In genomic region chr19:2944403-2944774, GRCh38 we compare ENCODE assay signal across 1 cellular context.
TF ChIP-seq lines count a peak whose summit lies in the region.

No MANE protein-coding gene starts in this region.

TF ChIP-seq in K562, 482 proteins besides CTCF, POLR2A, EP300 and RAD21 (continues in another document):
- TF ChIP-seq PHF20 (IDR thresholded peaks at IDR 0.05; ENCODE audit: partially characterized antibody) (peak; percentile 69), ZNF224 (CRISPR knock-in tag; IDR thresholded peaks at IDR 0.05) (no peak), SUPT5H (IDR thresholded peaks at IDR 0.05) (no peak), TCF3 (CRISPR knock-in tag; IDR thresholded peaks at IDR 0.05) (0 out of 2 replicates have a peak, but pooled peaks have one; percentile 6), ZNF583 (CRISPR knock-in tag; IDR thresholded peaks at IDR 0.05) (no peak), FOXK1 (CRISPR knock-in tag; IDR thresholded peaks at IDR 0.05; ENCODE audit: borderline replicate concordance) (no peak), PRMT5 (CRISPR knock-in tag; IDR thresholded peaks at IDR 0.05) (no peak), ZKSCAN3 (CRISPR knock-in tag; IDR thresholded peaks at IDR 0.05) (no peak), HDAC3 (IDR thresholded peaks at IDR 0.05; ENCODE audit: borderline replicate concordance, partially characterized antibody) (no peak), CCAR2 (IDR thresholded peaks at IDR 0.05; ENCODE audit: low read depth, low read length) (no peak), MAZ (CRISPR knock-in tag; conservative IDR thresholded peaks at IDR 0.05 in 1 of 2, IDR thresholded peaks at IDR 0.05 in 1 of 2) (no peak), ZNF3 (CRISPR knock-in tag; IDR thresholded peaks at IDR 0.05) (no peak), NR4A1 (CRISPR knock-in tag; IDR thresholded peaks at IDR 0.05) (no peak), NR4A1 (tag; IDR thresholded peaks at IDR 0.05) (no peak), SAP30 (IDR thresholded peaks at IDR 0.05; ENCODE audit: borderline replicate concordance, insufficient read depth, low read depth, low read length, poor library complexity, severe bottlenecking) (no peak), CBX5 (IDR thresholded peaks at IDR 0.05; ENCODE audit: borderline replicate concordance, low read depth) (no peak), MBD2 (IDR thresholded peaks at IDR 0.05; ENCODE audit: borderline replicate concordance, low read depth) (no peak), ZBTB2 (IDR thresholded peaks at IDR 0.05) (0 out of 2 replicates have a peak, but pooled peaks have one; percentile 19), LARP7 (IDR thresholded peaks at IDR 0.05) (peak; percentile 22; the same call in 1 of the 2 replicates), ZNF174 (CRISPR knock-in tag; IDR thresholded peaks at IDR 0.05) (no peak), ILF3 (IDR thresholded peaks at IDR 0.05; ENCODE audit: borderline replicate concordance) (no peak), GABPB1 (CRISPR knock-in tag; IDR thresholded peaks at IDR 0.05) (0 out of 2 replicates have a peak, but pooled peaks have one; percentile 4), ZNF830 (CRISPR knock-in tag; IDR thresholded peaks at IDR 0.05) (0 out of 2 replicates have a peak, but pooled peaks have one; percentile 54), ZNF146 (CRISPR knock-in tag; IDR thresholded peaks at IDR 0.05; ENCODE audit: unreplicated experiment) (no peak), HNRNPL (IDR thresholded peaks at IDR 0.05; ENCODE audit: low read depth, low read length) (no peak), TFAP4 (CRISPR knock-in tag; IDR thresholded peaks at IDR 0.05; ENCODE audit: borderline replicate concordance) (no peak), SP2 (IDR thresholded peaks at IDR 0.05; ENCODE audit: extremely low read depth, low read depth, low read length, poor library complexity, severe bottlenecking) (no peak), ZNF780A (CRISPR knock-in tag; IDR thresholded peaks at IDR 0.05) (no peak), SAFB (IDR thresholded peaks at IDR 0.05; ENCODE audit: borderline replicate concordance, low read depth, low read length) (peak; percentile 58; the same call in 1 of the 2 replicates), HOMEZ (CRISPR knock-in tag; IDR thresholded peaks at IDR 0.05) (no peak), MAFK (IDR thresholded peaks at IDR 0.05; ENCODE audit: low read length) (no peak), ZBTB26 (CRISPR knock-in tag; IDR thresholded peaks at IDR 0.05) (no peak), ZBTB43 (CRISPR knock-in tag; IDR thresholded peaks at IDR 0.05) (no peak), ILK (tag; IDR thresholded peaks at IDR 0.05; ENCODE audit: borderline replicate concordance, low read depth) (no peak), ZFP91 (CRISPR knock-in tag; IDR thresholded peaks at IDR 0.05) (0 out of 2 replicates have a peak, but pooled peaks have one; percentile 44), HNRNPUL1 (IDR thresholded peaks at IDR 0.05; ENCODE audit: low read length) (no peak), WHSC1 (IDR thresholded peaks at IDR 0.05; ENCODE audit: low read length) (no peak), MCM3 (IDR thresholded peaks at IDR 0.05) (no peak), MXD1 (CRISPR knock-in tag; IDR thresholded peaks at IDR 0.05; ENCODE audit: borderline replicate concordance, poor library complexity, severe bottlenecking) (no peak), PTRF (tag; IDR thresholded peaks at IDR 0.05) (no peak), ARID1B (IDR thresholded peaks at IDR 0.05) (0 out of 2 replicates have a peak, but pooled peaks have one; percentile 7), DPF2 (IDR thresholded peaks at IDR 0.05) (0 out of 2 replicates have a peak, but pooled peaks have one; percentile 20), VEZF1 (CRISPR knock-in tag; IDR thresholded peaks at IDR 0.05) (no peak), ATF6 (CRISPR knock-in tag; IDR thresholded peaks at IDR 0.05) (no peak), FOXP4 (CRISPR knock-in tag; IDR thresholded peaks at IDR 0.05; ENCODE audit: borderline replicate concordance) (no peak), GABPB2 (CRISPR knock-in tag; conservative IDR thresholded peaks at IDR 0.05) (no peak), RBM22 (IDR thresholded peaks at IDR 0.05; ENCODE audit: low read depth, low read length, poor library complexity, severe bottlenecking) (no peak), ZMIZ1 (IDR thresholded peaks at IDR 0.05; ENCODE audit: low read depth in 2 of 2, low read length in 2 of 2) (no peak)
